In genomic region chr12:100743060-100743459, GRCh38 we compare ENCODE assay signal across 38 cellular contexts. TPM values are rescaled to one million over a fixed set of nuclear protein-coding genes. Genes with fewer than 3 reads are reported as not detected.
"Had no signal": no experiment of that assay in that cellular context is flagged by ENCODE, and none has a peak within 500 bp of the region (broad histone marks: within the 10 kb centered on the region; RNA-seq: fewer than 3 reads in every experiment).

No MANE protein-coding gene starts in this region.

- H3K9me3 ChIP-seq: adrenal gland, body of pancreas had no signal

- H3K27me3 ChIP-seq: adrenal gland, body of pancreas, brain microvascular endothelial cell, breast epithelium had no signal

- ATAC-seq: activated CD4-positive, alpha-beta T cell treated with anti-CD3 and anti-CD28 coated beads for 36 hours; activated CD4-positive, CD25-positive, alpha-beta regulatory T cell treated with anti-CD3 and anti-CD28 coated beads, Interleukin-2, amount 50 U/mL, for 24 hours; activated CD8-positive, alpha-beta memory T cell treated with anti-CD3 and anti-CD28 coated beads, Interleukin-2, amount 10 ng/mL, durations not matched to agents 7 days and 5 days; activated CD8-positive, alpha-beta T cell treated with anti-CD3 and anti-CD28 coated beads, Interleukin-2, amount 10 ng/mL, durations not matched to agents 7 days and 5 days; activated naive CD4-positive, alpha-beta T cell treated with anti-CD3 and anti-CD28 coated beads, Interleukin-2, amount 50 U/mL, for 72 hours; activated T-cell treated with anti-CD3 and anti-CD28 coated beads, Interleukin-2, amount 50 U/mL, for 72 hours; activated T-helper 17 cell treated with anti-CD3 and anti-CD28 coated beads, Interleukin-2, amount 50 U/mL, for 72 hours; body of pancreas had no signal

- H3K4me3 Mint-ChIP-seq: activated CD4-positive, alpha-beta memory T cell treated with anti-CD3 and anti-CD28 coated beads, Interleukin-2, amount 10 ng/mL, durations not matched to agents 7 days and 5 days; activated CD4-positive, alpha-beta T cell treated with anti-CD3 and anti-CD28 coated beads for 36 hours; activated CD4-positive, alpha-beta T cell treated with anti-CD3 and anti-CD28 coated beads, Interleukin-2, amount 10 ng/mL, durations not matched to agents 7 days and 5 days; activated CD8-positive, alpha-beta memory T cell treated with anti-CD3 and anti-CD28 coated beads, Interleukin-2, amount 10 ng/mL, durations not matched to agents 7 days and 5 days; activated CD8-positive, alpha-beta T cell treated with anti-CD3 and anti-CD28 coated beads, Interleukin-2, amount 10 ng/mL, durations not matched to agents 7 days and 5 days; activated naive CD4-positive, alpha-beta T cell treated with anti-CD3 and anti-CD28 coated beads for 36 hours; activated naive CD8-positive, alpha-beta T cell treated with anti-CD3 and anti-CD28 coated beads for 36 hours; activated T-cell treated with anti-CD3 and anti-CD28 coated beads, Interleukin-2, amount 50 U/mL, for 24 hours; activated T-cell treated with anti-CD3 and anti-CD28 coated beads, Interleukin-2, amount 50 U/mL, for 72 hours; activated T-helper 1 cell treated with anti-CD3 and anti-CD28 coated beads, Interleukin-12 subunit alpha, Interleukin-12 subunit beta, Interleukin-2, Interleukin-4 antibody, amounts not matched to agents 30 ng/mL and 10 ng/mL and 1 ng/mL, durations not matched to agents 14 hours and 24 hours and 36 hours; activated T-helper 17 cell treated with anti-CD3 and anti-CD28 coated beads, Interleukin-2, amount 50 U/mL, for 72 hours; T-helper 1 cell treated with Interleukin-12 subunit alpha and Interleukin-12 subunit beta and Interleukin-4 antibody, amounts not matched to agents 30 μg/mL and 1 μg/mL, for 36 hours; T-helper 2 cell treated with Interferon-gamma antibody and Interleukin-4, amounts not matched to agents 5 μg/mL and 100 μg/mL, for 36 hours had no signal

- H3K4me1 Mint-ChIP-seq: activated CD4-positive, alpha-beta memory T cell treated with anti-CD3 and anti-CD28 coated beads, Interleukin-2, amount 10 ng/mL, durations not matched to agents 7 days and 5 days; activated CD4-positive, alpha-beta T cell treated with anti-CD3 and anti-CD28 coated beads for 36 hours; activated CD4-positive, alpha-beta T cell treated with anti-CD3 and anti-CD28 coated beads, Interleukin-2, amount 10 ng/mL, durations not matched to agents 7 days and 5 days; activated CD8-positive, alpha-beta memory T cell treated with anti-CD3 and anti-CD28 coated beads, Interleukin-2, amount 10 ng/mL, durations not matched to agents 7 days and 5 days; activated naive CD8-positive, alpha-beta T cell treated with anti-CD3 and anti-CD28 coated beads for 36 hours; activated T-helper 17 cell treated with anti-CD3 and anti-CD28 coated beads, Interleukin-2, amount 50 U/mL, for 72 hours had no signal

- H3K36me3 ChIP-seq: adrenal gland, brain microvascular endothelial cell, breast epithelium had no signal

- FAIRE-seq: astrocyte, TTC549 had no signal

- H3K4me1 ChIP-seq: adrenal gland, breast epithelium had no signal

- H3K27me3 Mint-ChIP-seq: activated CD4-positive, alpha-beta T cell treated with anti-CD3 and anti-CD28 coated beads, Interleukin-2, amount 10 ng/mL, durations not matched to agents 7 days and 5 days; activated CD8-positive, alpha-beta memory T cell treated with anti-CD3 and anti-CD28 coated beads, Interleukin-2, amount 10 ng/mL, durations not matched to agents 7 days and 5 days; activated naive CD8-positive, alpha-beta T cell treated with anti-CD3 and anti-CD28 coated beads for 36 hours had no signal

- H3K27ac ChIP-seq: adrenal gland, body of pancreas, brain microvascular endothelial cell, breast epithelium, VCaP had no signal

- H3K9me3 Mint-ChIP-seq: activated CD4-positive, alpha-beta memory T cell treated with anti-CD3 and anti-CD28 coated beads, Interleukin-2, amount 10 ng/mL, durations not matched to agents 7 days and 5 days; activated CD4-positive, alpha-beta T cell treated with anti-CD3 and anti-CD28 coated beads, Interleukin-2, amount 10 ng/mL, durations not matched to agents 7 days and 5 days; activated T-helper 1 cell treated with anti-CD3 and anti-CD28 coated beads, Interleukin-12 subunit alpha, Interleukin-12 subunit beta, Interleukin-2, Interleukin-4 antibody, amounts not matched to agents 30 ng/mL and 10 ng/mL and 1 ng/mL, durations not matched to agents 14 hours and 24 hours and 36 hours; T-helper 1 cell treated with Interleukin-12 subunit alpha and Interleukin-12 subunit beta and Interleukin-4 antibody, amounts not matched to agents 30 μg/mL and 1 μg/mL, for 36 hours; T-helper 2 cell treated with Interferon-gamma antibody and Interleukin-4, amounts not matched to agents 5 μg/mL and 100 μg/mL, for 36 hours had no signal

- H3K27ac Mint-ChIP-seq: activated CD4-positive, alpha-beta memory T cell treated with anti-CD3 and anti-CD28 coated beads, Interleukin-2, amount 10 ng/mL, durations not matched to agents 7 days and 5 days; activated CD4-positive, alpha-beta T cell treated with anti-CD3 and anti-CD28 coated beads for 36 hours; activated CD4-positive, alpha-beta T cell treated with anti-CD3 and anti-CD28 coated beads, Interleukin-2, amount 10 ng/mL, durations not matched to agents 7 days and 5 days; activated CD8-positive, alpha-beta memory T cell treated with anti-CD3 and anti-CD28 coated beads, Interleukin-2, amount 10 ng/mL, durations not matched to agents 7 days and 5 days; activated CD8-positive, alpha-beta T cell treated with anti-CD3 and anti-CD28 coated beads, Interleukin-2, amount 10 ng/mL, durations not matched to agents 7 days and 5 days; activated naive CD4-positive, alpha-beta T cell treated with anti-CD3 and anti-CD28 coated beads for 36 hours; activated naive CD4-positive, alpha-beta T cell treated with anti-CD3 and anti-CD28 coated beads, Interleukin-2, amount 50 U/mL, for 72 hours; activated naive CD8-positive, alpha-beta T cell treated with anti-CD3 and anti-CD28 coated beads for 36 hours; activated T-cell treated with anti-CD3 and anti-CD28 coated beads, Interleukin-2, amount 50 U/mL, for 24 hours; activated T-cell treated with anti-CD3 and anti-CD28 coated beads, Interleukin-2, amount 50 U/mL, for 72 hours; activated T-helper 1 cell treated with anti-CD3 and anti-CD28 coated beads, Interleukin-12 subunit alpha, Interleukin-12 subunit beta, Interleukin-2, Interleukin-4 antibody, amounts not matched to agents 30 ng/mL and 10 ng/mL and 1 ng/mL, durations not matched to agents 14 hours and 24 hours and 36 hours; activated T-helper 17 cell treated with anti-CD3 and anti-CD28 coated beads, Interleukin-2, amount 50 U/mL, for 72 hours; T-helper 1 cell treated with Interleukin-12 subunit alpha and Interleukin-12 subunit beta and Interleukin-4 antibody, amounts not matched to agents 30 μg/mL and 1 μg/mL, for 36 hours; T-helper 2 cell treated with Interferon-gamma antibody and Interleukin-4, amounts not matched to agents 5 μg/mL and 100 μg/mL, for 36 hours had no signal

- DNase-seq: activated CD4-positive, alpha-beta memory T cell treated with anti-CD3 and anti-CD28 coated beads, Interleukin-2, amount 10 ng/mL, durations not matched to agents 7 days and 5 days; activated CD4-positive, alpha-beta T cell treated with anti-CD3 and anti-CD28 coated beads for 1 hour; activated CD4-positive, alpha-beta T cell treated with anti-CD3 and anti-CD28 coated beads for 36 hours; activated CD4-positive, alpha-beta T cell treated with anti-CD3 and anti-CD28 coated beads for 48 hours; activated CD4-positive, alpha-beta T cell treated with anti-CD3 and anti-CD28 coated beads, Interleukin-2, amount 10 ng/mL, durations not matched to agents 7 days and 5 days; activated CD4-positive, alpha-beta T cell treated with anti-CD3 and anti-CD28 coated beads, Interleukin-2, amount 50 U/mL, for 48 hours; activated CD4-positive, CD25-positive, alpha-beta regulatory T cell; activated CD8-positive, alpha-beta memory T cell treated with anti-CD3 and anti-CD28 coated beads for 24 hours; activated CD8-positive, alpha-beta memory T cell treated with anti-CD3 and anti-CD28 coated beads, Interleukin-2, amount 10 ng/mL, durations not matched to agents 7 days and 5 days; activated CD8-positive, alpha-beta memory T cell treated with anti-CD3 and anti-CD28 coated beads, Interleukin-2, amount 50 U/mL, for 48 hours; activated CD8-positive, alpha-beta T cell treated with anti-CD3 and anti-CD28 coated beads, Interleukin-2, amount 10 ng/mL, durations not matched to agents 7 days and 5 days; activated effector memory CD4-positive, alpha-beta T cell treated with anti-CD3 and anti-CD28 coated beads, Interleukin-2, amount 50 U/mL, for 16 hours; activated gamma-delta T cell treated with Interleukin-2 at 50 U/mL for 16 hours; activated naive CD4-positive, alpha-beta T cell; activated naive CD4-positive, alpha-beta T cell treated with anti-CD3 and anti-CD28 coated beads for 36 hours; activated naive CD4-positive, alpha-beta T cell treated with anti-CD3 and anti-CD28 coated beads, Interleukin-2, amount 50 U/mL, for 16 hours; activated naive CD8-positive, alpha-beta T cell treated with anti-CD3 and anti-CD28 coated beads for 36 hours; activated T-cell treated with anti-CD3 and anti-CD28 coated beads, Interleukin-2, amount 50 U/mL, for 24 hours; activated T-cell treated with anti-CD3 and anti-CD28 coated beads, Interleukin-2, amount 50 U/mL, for 72 hours; adrenal gland; amniotic stem cell; aorta; body of pancreas; brain microvascular endothelial cell; central memory CD4-positive, alpha-beta T cell; T-helper 1 cell; T-helper 2 cell; T-helper 9 cell had no signal

- H3K36me3 Mint-ChIP-seq: activated CD8-positive, alpha-beta memory T cell treated with anti-CD3 and anti-CD28 coated beads, Interleukin-2, amount 10 ng/mL, durations not matched to agents 7 days and 5 days; activated naive CD4-positive, alpha-beta T cell treated with anti-CD3 and anti-CD28 coated beads, Interleukin-2, amount 50 U/mL, for 72 hours; activated naive CD8-positive, alpha-beta T cell treated with anti-CD3 and anti-CD28 coated beads for 36 hours had no signal

- H3K4me3 ChIP-seq: adrenal gland, body of pancreas, breast epithelium had no signal

RNA-seq across cellular contexts. Expression of gene ANO4, which starts 51.5 kb away (rescaled TPM):
- total RNA-seq: activated CD4-positive, alpha-beta memory T cell treated with anti-CD3 and anti-CD28 coated beads, Interleukin-2, amount 10 ng/mL, durations not matched to agents 7 days and 5 days; activated CD4-positive, alpha-beta T cell treated with anti-CD3 and anti-CD28 coated beads for 36 hours; activated CD4-positive, alpha-beta T cell treated with anti-CD3 and anti-CD28 coated beads, Interleukin-2, amount 10 ng/mL, durations not matched to agents 7 days and 5 days; activated CD8-positive, alpha-beta memory T cell treated with anti-CD3 and anti-CD28 coated beads, Interleukin-2, amount 10 ng/mL, durations not matched to agents 7 days and 5 days; activated CD8-positive, alpha-beta T cell treated with anti-CD3 and anti-CD28 coated beads, Interleukin-2, amount 10 ng/mL, durations not matched to agents 7 days and 5 days; activated naive CD4-positive, alpha-beta T cell treated with anti-CD3 and anti-CD28 coated beads for 36 hours; activated naive CD4-positive, alpha-beta T cell treated with anti-CD3 and anti-CD28 coated beads, Interleukin-2, amount 50 U/mL, for 72 hours; activated naive CD8-positive, alpha-beta T cell treated with anti-CD3 and anti-CD28 coated beads for 36 hours; activated T-cell treated with anti-CD3 and anti-CD28 coated beads, Interleukin-2, amount 50 U/mL, for 72 hours; activated T-helper 1 cell treated with anti-CD3 and anti-CD28 coated beads, Interleukin-12 subunit alpha, Interleukin-12 subunit beta, Interleukin-2, Interleukin-4 antibody, amounts not matched to agents 30 ng/mL and 10 ng/mL and 1 ng/mL, durations not matched to agents 14 hours and 24 hours and 36 hours; activated T-helper 17 cell treated with anti-CD3 and anti-CD28 coated beads, Interleukin-2, amount 50 U/mL, for 72 hours had no signal
- polyA plus RNA-seq: aorta had no signal
